8 cellular contexts compared by ENCODE assay signal in the genomic region with DNA sequence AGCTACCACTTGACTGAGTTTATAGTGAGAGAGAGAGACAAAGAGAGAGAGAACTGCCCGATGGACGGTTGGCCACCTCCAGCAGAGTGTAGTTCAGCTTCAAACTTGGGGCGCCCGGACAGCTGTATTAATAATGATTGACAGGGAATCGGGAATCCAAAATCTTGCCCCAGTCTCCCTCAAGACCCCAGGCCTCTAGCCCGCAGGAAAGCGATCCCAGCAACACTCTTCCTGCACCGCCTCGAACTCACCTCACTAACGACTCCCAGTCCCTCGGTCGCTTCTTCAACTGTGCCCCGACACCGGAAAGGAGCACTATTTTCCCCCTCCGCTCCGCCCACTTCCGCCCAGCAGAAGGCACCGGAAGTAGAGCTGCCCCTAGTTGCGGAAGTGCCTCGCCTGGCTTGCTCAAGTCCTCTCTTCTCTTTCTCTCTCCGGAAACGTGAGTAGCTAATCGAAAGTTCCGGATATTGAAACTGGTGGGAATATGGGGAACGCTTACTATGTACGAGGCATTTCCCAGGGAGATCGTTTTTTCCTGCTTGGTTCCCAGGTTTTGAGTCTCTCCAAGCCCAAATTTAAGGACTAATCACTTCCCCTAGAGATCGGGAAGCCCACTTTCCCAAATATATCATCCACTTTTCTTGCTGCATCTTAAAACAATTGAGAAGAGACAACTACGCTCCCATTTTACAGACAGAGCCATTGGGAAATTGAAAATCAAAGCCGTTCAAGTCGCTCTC. TPM values are rescaled to one million over a fixed set of nuclear protein-coding genes. Genes with fewer than 3 reads are reported as not detected.
DNase-seq lines count a peak whose midpoint lies in the region; ATAC-seq, FAIRE-seq and TF ChIP-seq lines count a peak whose summit lies in the region.

A gene with protein sequence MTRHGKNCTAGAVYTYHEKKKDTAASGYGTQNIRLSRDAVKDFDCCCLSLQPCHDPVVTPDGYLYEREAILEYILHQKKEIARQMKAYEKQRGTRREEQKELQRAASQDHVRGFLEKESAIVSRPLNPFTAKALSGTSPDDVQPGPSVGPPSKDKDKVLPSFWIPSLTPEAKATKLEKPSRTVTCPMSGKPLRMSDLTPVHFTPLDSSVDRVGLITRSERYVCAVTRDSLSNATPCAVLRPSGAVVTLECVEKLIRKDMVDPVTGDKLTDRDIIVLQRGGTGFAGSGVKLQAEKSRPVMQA (minus strand): TSS at position 293 of the 743 bp plus-strand sequence. CDS start 19,865 bp downstream, outside the sequence.

- FAIRE-seq in RCC 7860 (lab: Jason Lieb, UNC): peak; percentile 56

- peaks cover 45% of the 10 kb centered on the region; the same call in 1 of the 2 replicates for H3K79me2 ChIP-seq in KMS-11 (ENCODE audit: insufficient read depth, low read depth)

- H4K20me1 ChIP-seq in KMS-11 (ENCODE audit: insufficient read depth): no peaks in the 10 kb centered on the region; the same call in 1 of the 2 replicates

- H2AFZ ChIP-seq in KMS-11 (ENCODE audit: low read depth): peak within 1 kb of the TSS; percentile 94

- TF ChIP-seq CTCF in KMS-11 (conservative IDR thresholded peaks at IDR 0.05; ENCODE audit: low read depth, low read length): no peak

- H3K4me1 ChIP-seq in KMS-11 (ENCODE audit: low read depth, poor library complexity, severe bottlenecking): peaks cover 15% of the 10 kb centered on the region

- H3K9ac ChIP-seq in KMS-11: peak within 1 kb of the TSS; percentile 50; the same call in 1 of the 2 replicates

- peak within 1 kb of the TSS; percentile 76 for H3K4me2 ChIP-seq in KMS-11

- DNase-seq in DMS153 (lab: John Stamatoyannopoulos, UW) (peak; percentile 93), RCC 7860 (ENCODE audit: low spot score) (peak; percentile 85), myocyte (ENCODE audit: low read depth) (peak; percentile 96)
- DNase-seq in activated T-cell treated with anti-CD3 and anti-CD28 coated beads, Interleukin-2, amount 50 U/mL, for 48 hours: peak; percentile 96 to 97
- DNase-seq in stimulated activated CD8-positive, alpha-beta memory T cell treated with anti-CD3 and anti-CD28 coated beads, Interleukin-7, amount 100 ng/mL, for 4 hours (ENCODE audit: low read depth in 2 of 2): peak; percentile 93 to 94

- peak; percentile 70 for ATAC-seq in GM21717 (IDR thresholded peaks at IDR 0.05; ENCODE audit: unreplicated experiment)
- peak; percentile 96 for ATAC-seq in esophagus mucosa

- peak within 1 kb of the TSS; percentile 67 for H3K4me3 ChIP-seq in KMS-11 (IDR thresholded peaks at IDR 0.05; ENCODE audit: insufficient read depth, low read depth, low read length)

- no peaks in the 10 kb centered on the region for H3K27me3 ChIP-seq in KMS-11 (ENCODE audit: insufficient read depth, low read depth)

- no peaks in the 10 kb centered on the region for H3K36me3 ChIP-seq in KMS-11 (ENCODE audit: insufficient read depth)

- H3K27ac ChIP-seq in KMS-11: no peak within 1 kb of the TSS; the same call in 1 of the 2 replicates

RNA-seq across cellular contexts. Expression of the gene that starts here (rescaled TPM):
- total RNA-seq in esophagus mucosa (38.6 TPM), myocyte (51.3 and 68.7 TPM in 2 replicates)
- 74.7 TPM for polyA plus RNA-seq in myocyte (2012)
